In the genomic region with DNA sequence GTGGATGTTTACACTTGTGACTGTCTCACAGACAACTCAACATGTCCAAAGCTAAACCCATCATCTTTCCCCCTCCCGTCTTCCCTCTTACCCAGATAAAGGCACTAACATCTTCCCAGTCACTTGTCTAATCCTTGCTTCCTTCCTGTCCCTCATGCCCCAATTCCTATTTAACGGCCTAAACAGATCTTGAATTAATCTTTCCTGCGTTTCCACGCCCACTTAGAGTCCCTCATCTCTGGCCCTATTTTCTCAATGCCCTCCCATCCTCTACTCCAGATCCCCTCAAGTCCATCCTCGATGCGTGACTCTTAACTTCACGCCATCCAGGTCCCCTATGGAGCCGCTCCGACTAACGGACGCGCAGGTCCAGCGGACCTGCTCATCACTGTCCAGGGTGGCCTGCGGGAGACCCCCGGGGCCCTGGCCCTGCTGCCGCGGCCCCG, we compare ENCODE assay signal across 8 cellular contexts. TPM values are rescaled to one million over a fixed set of nuclear protein-coding genes. Genes with fewer than 3 reads are reported as not detected.
A peak's percentile ranks its signal among the peaks of the same experiment; 100 is the strongest.
DNase-seq lines count a peak whose midpoint lies in the region; ATAC-seq and TF ChIP-seq lines count a peak whose summit lies in the region.

No MANE protein-coding gene starts in this region.

- no peaks in the 10 kb centered on the region for H4K20me1 ChIP-seq in Karpas-422 (ENCODE audit: insufficient read depth, low read depth, low read length)

- peak overlapping the region; percentile 100 for H3K4me3 ChIP-seq in Karpas-422 (ENCODE audit: low read length)
- peak overlapping the region; percentile 75 to 95 for H3K4me3 ChIP-seq in body of pancreas
- H3K4me3 ChIP-seq in vagina, result peak overlapping the region; percentile 80 to 84

- H3K27ac ChIP-seq in Karpas-422 (ENCODE audit: low read length) (peak overlapping the region; percentile 51; the same call in 1 of the 2 replicates), body of pancreas (peak overlapping the region; percentile 71 to 94 (median 84)), vagina (peak overlapping the region; percentile 75)

- DNase-seq in Daoy (ENCODE audit: low read depth) (peak; percentile 28), Karpas-422 (no peak), body of pancreas (no peak), medulla oblongata (ENCODE audit: extremely low spot score) (peak; percentile 16), vagina (ENCODE audit: extremely low spot score in 2 of 2) (no peak), dermis blood vessel endothelial cell (no peak), OCI-M2 (lab: John Stamatoyannopoulos, UW; ENCODE audit: unreplicated experiment) (no peak)

- 1 to 2% methylated on average over 14 to 16 of the region's 18 CpGs for WGBS in body of pancreas, 2 donors

- peak overlapping the region; percentile 83; the same call in 1 of the 2 replicates for H2AFZ ChIP-seq in Karpas-422 (ENCODE audit: low read length)

- H3K27me3 ChIP-seq in Karpas-422 (ENCODE audit: low read length) (no peaks in the 10 kb centered on the region), body of pancreas (no peaks in the 10 kb centered on the region), vagina (no peaks in the 10 kb centered on the region)

- peaks cover 21% of the 10 kb centered on the region for H3K4me1 ChIP-seq in Karpas-422 (ENCODE audit: low read length)
- peaks cover 46% of the 10 kb centered on the region for H3K4me1 ChIP-seq in body of pancreas
- H3K4me1 ChIP-seq in vagina, result peaks cover 20% of the 10 kb centered on the region

- ATAC-seq in body of pancreas, result no peak
- ATAC-seq in HG02885 (IDR thresholded peaks at IDR 0.05; ENCODE audit: poor library complexity, unreplicated experiment), result no peak

- peak overlapping the region; percentile 77 for H3K4me2 ChIP-seq in Karpas-422 (ENCODE audit: low read depth, low read length, poor library complexity, severe bottlenecking)

- H3K9me3 ChIP-seq in Karpas-422 (ENCODE audit: low read length), result no peaks in the 10 kb centered on the region
- H3K9me3 ChIP-seq in body of pancreas, result no peaks in the 10 kb centered on the region
- H3K9me3 ChIP-seq in vagina, result no peaks in the 10 kb centered on the region

- no peak for TF ChIP-seq POLR2A in body of pancreas (IDR thresholded peaks at IDR 0.05)
- no peak for TF ChIP-seq POLR2A in vagina (IDR thresholded peaks at IDR 0.05)

- intact Hi-C loops in body of pancreas (cut with DNase I) (no loop called here), vagina (cut with DNase I) (loop anchor here (10.0 kb wide), 1 partner anchor 185 kb away; a partner anchor contains a TSS)

- TF ChIP-seq CTCF in body of pancreas (IDR thresholded peaks at IDR 0.05), result no peak
- no peak for TF ChIP-seq CTCF in vagina (IDR thresholded peaks at IDR 0.05)

- H3K36me3 ChIP-seq in Karpas-422 (ENCODE audit: insufficient read depth, low read length) (peaks cover 13% of the 10 kb centered on the region), body of pancreas (replicated peaks in 1 of 2; ENCODE audit: insufficient read depth in 1 of 2, low read depth in 2 of 2) (no peaks in the 10 kb centered on the region), vagina (no peaks in the 10 kb centered on the region)

- H3K79me2 ChIP-seq in Karpas-422 (ENCODE audit: low read length), result peaks cover 47% of the 10 kb centered on the region

- H3K9me2 ChIP-seq in Karpas-422 (replicated peaks; ENCODE audit: insufficient read depth, low read length), result no peaks in the 10 kb centered on the region

- H3K9ac ChIP-seq in Karpas-422 (ENCODE audit: low read length), result peak overlapping the region; percentile 100

RNA-seq across cellular contexts. Expression of a gene that starts 0.7 kb away (rescaled TPM):
- total RNA-seq in Daoy (2014; rRNA removed; shearing (Covaris generic)), result 19.1 and 29.7 TPM in 2 replicates
- 20.5 and 48.0 TPM in 2 replicates for total RNA-seq in Karpas-422 (2014; rRNA removed; shearing (Covaris generic); ENCODE audit: low replicate concordance)
- total RNA-seq in body of pancreas (10 to 100 TPM; 18.5 to 32.4 TPM), vagina (13.5 TPM), dermis blood vessel endothelial cell (15.1 and 26.3 TPM in 2 replicates)

RNA-seq across cellular contexts. Expression of a gene that starts 40.0 kb away (rescaled TPM):
- 0.40 and 0.54 TPM in 2 replicates for total RNA-seq in Daoy (2014; rRNA removed; shearing (Covaris generic))
- total RNA-seq in Karpas-422 (2014; rRNA removed; shearing (Covaris generic); ENCODE audit: low replicate concordance), result 1.0 TPM in 2 replicates
- total RNA-seq in body of pancreas (not detected), vagina (0.74 TPM), dermis blood vessel endothelial cell (not detected in 2 replicates)

Comparison
In these comparisons a context has a peak if more than half of its experiments do, and no peak if none do; other contexts are left out.
1. DNase-seq: peak in Daoy (single experiment) and medulla oblongata (single experiment); none in Karpas-422 (single experiment), body of pancreas (0 of 4), vagina (0 of 2), dermis blood vessel endothelial cell (single experiment) and OCI-M2 (single experiment).
2. Peak in every context shown above with its lines, with median percentiles within 50 percentile points of each other: H3K27ac ChIP-seq and H3K4me3 ChIP-seq.